In the genomic region with DNA sequence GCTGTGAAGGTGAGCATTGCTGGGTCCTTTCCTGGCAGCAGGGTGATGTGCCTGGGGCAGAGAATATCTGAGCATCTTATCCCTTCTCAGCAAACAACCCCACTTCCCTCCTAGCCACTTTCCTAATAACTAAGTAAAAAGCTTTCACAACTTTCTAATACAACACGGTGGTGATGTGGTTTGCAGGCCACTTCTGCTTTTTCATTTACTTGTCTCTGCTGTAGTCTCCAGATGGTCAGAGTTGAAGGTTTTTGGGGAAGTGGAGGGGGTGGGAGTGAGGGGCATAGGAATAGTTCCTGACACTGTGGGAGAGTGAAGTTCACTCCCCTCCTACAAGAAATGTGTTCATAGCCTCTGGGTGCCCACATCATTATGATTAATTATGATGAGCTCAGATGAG, we compare ENCODE assay signal across 8 cellular contexts. TPM values are rescaled to one million over a fixed set of nuclear protein-coding genes. Genes with fewer than 3 reads are reported as not detected.
A peak's percentile ranks its signal among the peaks of the same experiment; 100 is the strongest.
DNase-seq lines count a peak whose midpoint lies in the region; ATAC-seq and TF ChIP-seq lines count a peak whose summit lies in the region.

No MANE protein-coding gene starts in this region.

- H3K9ac ChIP-seq in BLaER1, result no peak overlapping the region

- H3K9me3 ChIP-seq in BLaER1 (no peaks in the 10 kb centered on the region), BE2C (no peaks in the 10 kb centered on the region)

- H3K4me3 ChIP-seq in BLaER1, result no peak overlapping the region
- no peak overlapping the region for H3K4me3 ChIP-seq in BE2C (ENCODE audit: low read depth, low read length)

- no peaks in the 10 kb centered on the region for H4K20me1 ChIP-seq in BLaER1

- ATAC-seq in GM19452 (IDR thresholded peaks at IDR 0.05; ENCODE audit: unreplicated experiment), result peak; percentile 54
- ATAC-seq in HG03159 (IDR thresholded peaks at IDR 0.05; ENCODE audit: unreplicated experiment), result peak; percentile 51

- H3K4me1 ChIP-seq in BLaER1 (peaks cover 72% of the 10 kb centered on the region), BE2C (no peaks in the 10 kb centered on the region)

- H3K27me3 ChIP-seq in BLaER1, result no peaks in the 10 kb centered on the region
- no peaks in the 10 kb centered on the region for H3K27me3 ChIP-seq in BE2C

- H3K27ac ChIP-seq in BLaER1, result peak overlapping the region; percentile 83

- peak overlapping the region; percentile 82 for H3K4me2 ChIP-seq in BLaER1

- DNase-seq in UCSD-AML1 (lab: John Stamatoyannopoulos, UW; ENCODE audit: unreplicated experiment) (peak; percentile 65), BE2C (no peak), NCI-H1436 treated with DMSO at 0.1 percent for 48 hours (lab: John Stamatoyannopoulos, UW) (no peak), inferior parietal cortex (ENCODE audit: extremely low spot score) (no peak)
- no peak for DNase-seq in stimulated activated CD4-positive, alpha-beta T cell treated with anti-CD3 and anti-CD28 coated beads, Interleukin-12 subunit alpha, Interleukin-12 subunit beta, amount 100 ng/mL, for 4 hours

- no peak for TF ChIP-seq CTCF in BE2C (IDR thresholded peaks at IDR 0.05; ENCODE audit: low read depth, low read length)

- H3K36me3 ChIP-seq in BLaER1, result peaks cover under 1% of the 10 kb centered on the region; the same call in 1 of the 2 replicates
- H3K36me3 ChIP-seq in BE2C, result no peaks in the 10 kb centered on the region

RNA-seq across cellular contexts. Expression of a gene that starts 11.6 kb away (rescaled TPM):
- polyA plus RNA-seq in BE2C (2012; ENCODE audit: insufficient read depth, insufficient read length, low read depth), result not detected

RNA-seq across cellular contexts. Expression of a gene that starts 40.1 kb away (rescaled TPM):
- polyA plus RNA-seq in BE2C (2012; ENCODE audit: insufficient read depth, insufficient read length, low read depth), result not detected
